ENCODE assay signal across 12 cellular contexts in genomic region chr15:50066202-50066601, GRCh38. TPM values are rescaled to one million over a fixed set of nuclear protein-coding genes. Genes with fewer than 3 reads are reported as not detected.
DNase-seq lines count a peak whose midpoint lies in the region; ATAC-seq and TF ChIP-seq lines count a peak whose summit lies in the region.
"Had no signal": no experiment of that assay in that cellular context is flagged by ENCODE, and none has a peak within 500 bp of the region (broad histone marks: within the 10 kb centered on the region; RNA-seq: fewer than 3 reads in every experiment).

No MANE protein-coding gene starts in this region.

- H3K4me3 Mint-ChIP-seq in activated naive CD8-positive, alpha-beta T cell treated with anti-CD3 and anti-CD28 coated beads for 36 hours, result no peak overlapping the region
- H3K4me3 Mint-ChIP-seq: stimulated activated memory B cell treated with anti-CD40 and anti-IgM and Interleukin-4, amounts not matched to agents 10 μg/mL and 1 μg/mL and 100 μg/mL, for 72 hours had no signal

- no peaks in the 10 kb centered on the region for H3K36me3 ChIP-seq in mucosa of descending colon (ENCODE audit: low read depth)

- no peak for TF ChIP-seq CTCF in HL-60 (IDR thresholded peaks at IDR 0.05; ENCODE audit: insufficient read depth, low read length)
- TF ChIP-seq CTCF in mucosa of descending colon (IDR thresholded peaks at IDR 0.05), result no peak

- peaks cover 11% of the 10 kb centered on the region for H3K4me1 Mint-ChIP-seq in activated naive CD8-positive, alpha-beta T cell treated with anti-CD3 and anti-CD28 coated beads for 36 hours

- H3K27me3 Mint-ChIP-seq in activated naive CD8-positive, alpha-beta T cell treated with anti-CD3 and anti-CD28 coated beads for 36 hours, result peaks cover 26% of the 10 kb centered on the region
- H3K27me3 Mint-ChIP-seq: stimulated activated memory B cell treated with anti-CD40 and anti-IgM and Interleukin-4, amounts not matched to agents 10 μg/mL and 1 μg/mL and 100 μg/mL, for 72 hours had no signal

- peak in 1 of 2 experiments; percentile 61 for DNase-seq in HL-60 (ENCODE audit: low read depth in 1 of 2, low spot score in 1 of 2)
- DNase-seq in activated naive CD8-positive, alpha-beta T cell treated with anti-CD3 and anti-CD28 coated beads for 36 hours, result peak; percentile 17
- no peak for DNase-seq in mucosa of descending colon
- DNase-seq in pons (ENCODE audit: low spot score), result no peak
- DNase-seq: cerebellar nuclear complex, NCI-H510A treated with DMSO at 0.1 percent for 48 hours had no signal

- no peaks in the 10 kb centered on the region for H3K9me3 ChIP-seq in mucosa of descending colon

- ATAC-seq in GM18520 (IDR thresholded peaks at IDR 0.05; ENCODE audit: unreplicated experiment) (peak; percentile 77), mucosa of descending colon (peak; percentile 32), GM19351 (IDR thresholded peaks at IDR 0.05; ENCODE audit: unreplicated experiment) (no peak), HG03571 (IDR thresholded peaks at IDR 0.05; ENCODE audit: unreplicated experiment) (no peak)
- ATAC-seq: stimulated activated memory B cell treated with anti-CD40 and anti-IgM and Interleukin-4, amounts not matched to agents 10 μg/mL and 1 μg/mL and 100 μg/mL, for 72 hours had no signal

- peak overlapping the region; percentile 6 for H3K27ac Mint-ChIP-seq in activated naive CD8-positive, alpha-beta T cell treated with anti-CD3 and anti-CD28 coated beads for 36 hours
- H3K27ac Mint-ChIP-seq: stimulated activated memory B cell treated with anti-CD40 and anti-IgM and Interleukin-4, amounts not matched to agents 10 μg/mL and 1 μg/mL and 100 μg/mL, for 72 hours had no signal

- H3K4me1 ChIP-seq in mucosa of descending colon (ENCODE audit: low read depth), result peaks cover 12% of the 10 kb centered on the region
- H3K4me1 ChIP-seq: parathyroid adenoma had no signal

- no peaks in the 10 kb centered on the region for H3K27me3 ChIP-seq in HL-60 (ENCODE audit: insufficient read depth, poor library complexity, severe bottlenecking)

- intact Hi-C loops in mucosa of descending colon (cut with DNase I, micrococcal nuclease), result no loop called here

- H3K4me3 ChIP-seq in HL-60 (replicated peaks; ENCODE audit: insufficient read depth, low read length) (no peak overlapping the region), mucosa of descending colon (no peak overlapping the region)

- no peaks in the 10 kb centered on the region for H3K9me3 Mint-ChIP-seq in activated naive CD8-positive, alpha-beta T cell treated with anti-CD3 and anti-CD28 coated beads for 36 hours
- H3K9me3 Mint-ChIP-seq: stimulated activated memory B cell treated with anti-CD40 and anti-IgM and Interleukin-4, amounts not matched to agents 10 μg/mL and 1 μg/mL and 100 μg/mL, for 72 hours had no signal

- peak overlapping the region; percentile 93 for H3K27ac ChIP-seq in HL-60 (replicated peaks)
- H3K27ac ChIP-seq: parathyroid adenoma, VCaP had no signal

- peaks cover 4% of the 10 kb centered on the region for H3K36me3 Mint-ChIP-seq in activated naive CD8-positive, alpha-beta T cell treated with anti-CD3 and anti-CD28 coated beads for 36 hours
- H3K36me3 Mint-ChIP-seq: stimulated activated memory B cell treated with anti-CD40 and anti-IgM and Interleukin-4, amounts not matched to agents 10 μg/mL and 1 μg/mL and 100 μg/mL, for 72 hours had no signal

RNA-seq across cellular contexts. Expression of gene ATP8B4, which starts 52.8 kb away (rescaled TPM):
- 1 to 10 TPM; 3.4 to 3.5 TPM for total RNA-seq in activated naive CD8-positive, alpha-beta T cell treated with anti-CD3 and anti-CD28 coated beads for 36 hours
- 1 to 10 TPM; 4.7 to 8.9 (median 7.4) TPM for total RNA-seq in mucosa of descending colon

Comparison
In these comparisons a context has a peak if more than half of its experiments do, and no peak if none do; other contexts are left out.
1. ATAC-seq: peak in GM18520 (single experiment) and mucosa of descending colon (single experiment); none in GM19351 (single experiment) and HG03571 (single experiment).